In the genomic region with DNA sequence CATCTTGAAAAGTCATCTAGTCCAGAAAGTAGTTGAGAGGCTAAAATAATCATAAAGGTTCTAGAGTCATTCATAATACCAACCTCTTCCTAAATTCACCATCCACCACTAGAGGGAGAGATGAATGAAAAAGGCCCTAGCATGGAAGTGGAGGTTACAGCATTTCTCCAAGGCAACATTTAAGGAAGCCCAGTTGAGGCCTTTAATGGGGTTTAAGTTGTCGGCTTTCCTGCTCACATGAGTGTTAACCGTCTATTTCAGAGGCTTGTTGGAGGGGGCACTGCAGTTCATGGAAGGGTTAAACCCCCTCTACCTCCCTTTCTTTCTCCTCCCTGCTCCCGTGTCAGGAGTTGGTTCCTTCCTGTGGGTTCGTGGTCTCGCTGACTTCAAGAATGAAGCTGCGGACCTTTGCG, we compare ENCODE assay signal across 8 cellular contexts. TPM values are rescaled to one million over a fixed set of nuclear protein-coding genes. Genes with fewer than 3 reads are reported as not detected.
DNase-seq lines count a peak whose midpoint lies in the region; ATAC-seq, FAIRE-seq and TF ChIP-seq lines count a peak whose summit lies in the region.

No MANE protein-coding gene starts in this region.

- TF ChIP-seq POLR2A in A549 (IDR thresholded peaks at IDR 0.05; ENCODE audit: low read length) (no peak), gastrocnemius medialis (IDR thresholded peaks at IDR 0.05) (no peak)

- peaks cover 14% of the 10 kb centered on the region for H3K4me1 ChIP-seq in A549
- H3K4me1 ChIP-seq in colonic mucosa, result no peaks in the 10 kb centered on the region
- H3K4me1 ChIP-seq in gastrocnemius medialis, result peaks cover 11 to 15% of the 10 kb centered on the region in 2 donors

- ATAC-seq in A549 (no peak), HG03378 (IDR thresholded peaks at IDR 0.05; ENCODE audit: unreplicated experiment) (no peak), gastrocnemius medialis (no peak)

- no peak overlapping the region for H3K27ac Mint-ChIP-seq in nephron progenitor cell

- no peaks in the 10 kb centered on the region for H3K27me3 ChIP-seq in colonic mucosa
- no peaks in the 10 kb centered on the region for H3K27me3 ChIP-seq in gastrocnemius medialis

- H3K27me3 Mint-ChIP-seq in nephron progenitor cell (ENCODE audit: low read depth, poor library complexity), result peaks cover 17% of the 10 kb centered on the region

- peak; percentile 62 for TF ChIP-seq CTCF in A549 (IDR thresholded peaks at IDR 0.05)
- TF ChIP-seq CTCF in colonic mucosa (IDR thresholded peaks at IDR 0.05), result peak; percentile 38
- TF ChIP-seq CTCF in nephron progenitor cell (IDR thresholded peaks at IDR 0.05), result peak; percentile 35
- TF ChIP-seq CTCF in gastrocnemius medialis (IDR thresholded peaks at IDR 0.05 in 4 of 5, conservative IDR thresholded peaks at IDR 0.05 in 1 of 5), result peak in 2 of 5 experiments; percentile 11 to 48

- TF ChIP-seq RAD21 in A549 (conservative IDR thresholded peaks at IDR 0.05 in 1 of 2, IDR thresholded peaks at IDR 0.05 in 1 of 2), result peak; percentile 44 to 56; a peak in 4 of 5 replicates

- no peaks in the 10 kb centered on the region for H3K9me3 ChIP-seq in A549
- H3K9me3 ChIP-seq in colonic mucosa, result no peaks in the 10 kb centered on the region
- H3K9me3 ChIP-seq in gastrocnemius medialis, result no peaks in the 10 kb centered on the region

- CTCF ChIA-PET in A549 (lab: Yijun Ruan, JAX), result interaction anchor here (0.6 to 10.8 kb wide), 32 partner anchors 9 to 578 kb away, joined by 3 to 256 read pairs (median 5); no protein-coding TSS in a partner anchor

- no peak for TF ChIP-seq EP300 in A549 (IDR thresholded peaks at IDR 0.05)

- peak; percentile 70 to 72 for DNase-seq in A549 (ENCODE audit: low read depth in 1 of 2, low spot score in 1 of 2)
- peak; percentile 87 for DNase-seq in GDM1 (lab: John Stamatoyannopoulos, UW)
- DNase-seq in OCI-M1 (lab: John Stamatoyannopoulos, UW), result peak; percentile 80
- DNase-seq in colonic mucosa, result no peak
- no peak for DNase-seq in nephron progenitor cell
- DNase-seq in gastrocnemius medialis, result no peak
- DNase-seq in HK-2 (ENCODE audit: unreplicated experiment), result no peak

- peak; percentile 90 for FAIRE-seq in A549 (lab: Jason Lieb, UNC)

- POLR2A ChIA-PET in A549 (lab: Yijun Ruan, JAX), result no interaction called here

- in situ Hi-C loops in gastrocnemius medialis (cut with MboI; ENCODE audit: low sequenced_read_pairs in 4 of 4), result loop anchor here (5.0 to 25.0 kb wide), 5 partner anchors 223 to 545 kb away; no protein-coding TSS in a partner anchor

- H3K9ac ChIP-seq in colonic mucosa (ENCODE audit: low read depth in 2 of 2, low read length in 2 of 2), result no peak overlapping the region

- no peak overlapping the region for H3K27ac ChIP-seq in A549
- no peak overlapping the region for H3K27ac ChIP-seq in colonic mucosa
- H3K27ac ChIP-seq in gastrocnemius medialis, result no peak overlapping the region

- 73% methylated on average over 7 of the region's 7 CpGs for WGBS in A549 (ENCODE audit: missing lambda C conversion rate)

- no peaks in the 10 kb centered on the region for H3K36me3 Mint-ChIP-seq in nephron progenitor cell (ENCODE audit: low read depth)

- H3K4me3 ChIP-seq in A549 (no peak overlapping the region), colonic mucosa (no peak overlapping the region), gastrocnemius medialis (no peak overlapping the region)

- no peaks in the 10 kb centered on the region for H3K9me3 Mint-ChIP-seq in nephron progenitor cell

- no peak overlapping the region for H3K4me2 ChIP-seq in A549

- H3K4me3 Mint-ChIP-seq in nephron progenitor cell, result no peak overlapping the region

- peaks cover 23% of the 10 kb centered on the region for H3K4me1 Mint-ChIP-seq in nephron progenitor cell

- H3K36me3 ChIP-seq in colonic mucosa (no peaks in the 10 kb centered on the region), gastrocnemius medialis (no peaks in the 10 kb centered on the region)

- intact Hi-C loops in colonic mucosa (cut with DNase I), result loop anchor here (5.0 kb wide), 2 partner anchors 228 to 547 kb away; no protein-coding TSS in a partner anchor
- intact Hi-C loops in gastrocnemius medialis (cut with DNase I; ENCODE audit: low total_unique reads), result loop anchor here (5.0 kb wide), 3 partner anchors 93 to 142 kb away; no protein-coding TSS in a partner anchor

TF ChIP-seq in A549, 52 proteins besides CTCF, POLR2A, EP300 and RAD21:
- TF ChIP-seq FOXS1 (CRISPR knock-in tag; IDR thresholded peaks at IDR 0.05) (no peak), SMC3 (IDR thresholded peaks at IDR 0.05) (peak; percentile 65)

RNA-seq across cellular contexts. Expression of gene SLCO3A1, which starts 3.8 kb away (rescaled TPM):
- polyA plus RNA-seq in A549 (2011; rRNA removed) (17.0 and 21.8 TPM in 2 replicates), A549 (2017; fragmentation: RNase III; extraction: RNeasy Plus Mini Kit Qiagen cat#74134 plus additional on column Dnase treatment) (15.9 to 17.6 TPM (median 16.8 TPM) in 3 replicates)
- polyA plus RNA-seq in A549 (2012; cell fraction: cytosol; rRNA removed), result 17.7 and 27.7 TPM in 2 replicates
- polyA plus RNA-seq in A549 (2012; cell fraction: nucleus; rRNA removed), result 25.6 and 27.8 TPM in 2 replicates
- 55.3 and 55.4 TPM in 2 replicates for polyA minus RNA-seq in A549 (2011; rRNA and poly(A)+ RNA removed)
- total RNA-seq in colonic mucosa (10 to 100 TPM; 11.4 to 24.6 TPM), gastrocnemius medialis (1 to 10 TPM; 1.3 to 3.6 (median 3.0) TPM)

Comparison
In these comparisons a context has a peak if more than half of its experiments do, and no peak if none do; other contexts are left out.
1. DNase-seq: peak in A549 (2 of 2), GDM1 (single experiment) and OCI-M1 (single experiment); none in colonic mucosa (single experiment), nephron progenitor cell (single experiment), gastrocnemius medialis (0 of 2) and HK-2 (single experiment).